In genomic region chr7:25261545-25262135, GRCh38 we compare ENCODE assay signal across 17 cellular contexts. TPM values are rescaled to one million over a fixed set of nuclear protein-coding genes. Genes with fewer than 3 reads are reported as not detected.
A peak's percentile ranks its signal among the peaks of the same experiment; 100 is the strongest.
DNase-seq lines count a peak whose midpoint lies in the region; ATAC-seq, FAIRE-seq and TF ChIP-seq lines count a peak whose summit lies in the region.
"Had no signal": no experiment of that assay in that cellular context is flagged by ENCODE, and none has a peak within 500 bp of the region (broad histone marks: within the 10 kb centered on the region; RNA-seq: fewer than 3 reads in every experiment).

No MANE protein-coding gene starts in this region.

- no peak overlapping the region for H2BK5ac ChIP-seq in H9 (ENCODE audit: insufficient read length, low read length)

- H3K23me2 ChIP-seq in H9 (ENCODE audit: insufficient read length, low read depth, low read length, poor library complexity, severe bottlenecking) = no peaks in the 10 kb centered on the region

- H3K9ac ChIP-seq in OCI-LY3 (ENCODE audit: low read length) = no peak overlapping the region
- H3K9ac ChIP-seq in H9 (ENCODE audit: extremely low read depth, insufficient read length, low read length) = no peak overlapping the region

- no peak overlapping the region for H3K14ac ChIP-seq in H9 (ENCODE audit: insufficient read depth, low read length)

- peak; percentile 84 for FAIRE-seq in endometrium (lab: Jason Lieb, UNC)

- no peak overlapping the region for H2BK20ac ChIP-seq in H9 (ENCODE audit: low read depth, low read length, poor library complexity, severe bottlenecking)

- no peak overlapping the region for H2AK5ac ChIP-seq in H9 (ENCODE audit: insufficient read length, low read length)

- H3K4me1 Mint-ChIP-seq in activated naive CD4-positive, alpha-beta T cell treated with anti-CD3 and anti-CD28 coated beads, Interleukin-2, amount 10 ng/mL, durations not matched to agents 7 days and 5 days = peaks cover 30% of the 10 kb centered on the region
- peaks cover 28% of the 10 kb centered on the region for H3K4me1 Mint-ChIP-seq in stimulated activated naive CD8-positive, alpha-beta T cell treated with anti-CD3 and anti-CD28 coated beads, Interleukin-15, amount 100 ng/mL, for 72 hours
- peaks cover 2 to 3% of the 10 kb centered on the region in 2 experiments; a peak in 2 of 4 replicates for H3K4me1 Mint-ChIP-seq in H9

- no peak overlapping the region; the same call in 1 of the 2 replicates for H3K4me3 ChIP-seq in OCI-LY3 (ENCODE audit: low read length)
- H3K4me3 ChIP-seq: ascending aorta, gastrocnemius medialis, upper lobe of right lung had no signal

- H2BK120ac ChIP-seq in H9 (ENCODE audit: low read depth, low read length, poor library complexity, severe bottlenecking) = no peak overlapping the region

- H3K4me2 ChIP-seq in OCI-LY3 (ENCODE audit: low read length) = peak overlapping the region; percentile 71
- no peak overlapping the region for H3K4me2 ChIP-seq in H9 (ENCODE audit: insufficient read depth, insufficient read length, low read length)

- no peaks in the 10 kb centered on the region for H3K79me2 ChIP-seq in OCI-LY3 (ENCODE audit: low read length)
- no peaks in the 10 kb centered on the region for H3K79me2 ChIP-seq in H9 (ENCODE audit: insufficient read depth, low read length)

- peaks cover 15% of the 10 kb centered on the region for H3K27me3 Mint-ChIP-seq in activated naive CD4-positive, alpha-beta T cell treated with anti-CD3 and anti-CD28 coated beads, Interleukin-2, amount 10 ng/mL, durations not matched to agents 7 days and 5 days
- no peaks in the 10 kb centered on the region for H3K27me3 Mint-ChIP-seq in stimulated activated naive CD8-positive, alpha-beta T cell treated with anti-CD3 and anti-CD28 coated beads, Interleukin-15, amount 100 ng/mL, for 72 hours
- peaks cover 10% of the 10 kb centered on the region for H3K27me3 Mint-ChIP-seq in H9 (ENCODE audit: low read depth)

- H3K27ac ChIP-seq in OCI-LY3 (ENCODE audit: low read length) (no peak overlapping the region), H9 (ENCODE audit: insufficient read length, low read depth, low read length) (no peak overlapping the region)
- H3K27ac ChIP-seq: ascending aorta, gastrocnemius medialis, upper lobe of right lung had no signal

- no peaks in the 10 kb centered on the region for H3K9me3 Mint-ChIP-seq in activated naive CD4-positive, alpha-beta T cell treated with anti-CD3 and anti-CD28 coated beads, Interleukin-2, amount 10 ng/mL, durations not matched to agents 7 days and 5 days
- no peaks in the 10 kb centered on the region for H3K9me3 Mint-ChIP-seq in stimulated activated naive CD8-positive, alpha-beta T cell treated with anti-CD3 and anti-CD28 coated beads, Interleukin-15, amount 100 ng/mL, for 72 hours
- H3K9me3 Mint-ChIP-seq in H9 = no peaks in the 10 kb centered on the region

- H3K56ac ChIP-seq in H9 (ENCODE audit: insufficient read length, low read depth, low read length) = no peak overlapping the region

- WGBS in H9 (ENCODE audit: extremely low coverage, insufficient read length, low lambda C conversion rate) = no CpG with 5 or more reads among the region's 4 CpGs

- no peak overlapping the region for H4K5ac ChIP-seq in H9 (ENCODE audit: insufficient read length, low read depth, low read length)

- no peak overlapping the region for H2BK15ac ChIP-seq in H9 (ENCODE audit: low read depth, low read length)

- peak overlapping the region; percentile 65 for H3K27ac Mint-ChIP-seq in activated naive CD4-positive, alpha-beta T cell treated with anti-CD3 and anti-CD28 coated beads, Interleukin-2, amount 10 ng/mL, durations not matched to agents 7 days and 5 days
- no peak overlapping the region for H3K27ac Mint-ChIP-seq in stimulated activated naive CD8-positive, alpha-beta T cell treated with anti-CD3 and anti-CD28 coated beads, Interleukin-15, amount 100 ng/mL, for 72 hours
- H3K27ac Mint-ChIP-seq in H9 = no peak overlapping the region
- H3K27ac Mint-ChIP-seq: progenitor cell of endocrine pancreas had no signal

- H3K4me1 ChIP-seq in OCI-LY3 (ENCODE audit: low read length) (peaks cover 17% of the 10 kb centered on the region), H9 (ENCODE audit: insufficient read depth, low read length) (no peaks in the 10 kb centered on the region)
- H3K4me1 ChIP-seq: upper lobe of right lung had no signal

- peak overlapping the region; percentile 16 for H3K4me3 Mint-ChIP-seq in activated naive CD4-positive, alpha-beta T cell treated with anti-CD3 and anti-CD28 coated beads, Interleukin-2, amount 10 ng/mL, durations not matched to agents 7 days and 5 days
- peak overlapping the region; percentile 13 to 64 for H3K4me3 Mint-ChIP-seq in stimulated activated naive CD8-positive, alpha-beta T cell treated with anti-CD3 and anti-CD28 coated beads, Interleukin-15, amount 100 ng/mL, for 72 hours
- no peak overlapping the region for H3K4me3 Mint-ChIP-seq in H9

- H3K9me3 ChIP-seq in OCI-LY3 (ENCODE audit: insufficient read depth, low read length) (no peaks in the 10 kb centered on the region), H9 (ENCODE audit: control insufficient read depth, low read depth, low read length) (no peaks in the 10 kb centered on the region)
- H3K9me3 ChIP-seq: ascending aorta, gastrocnemius medialis, upper lobe of right lung had no signal

- no peak overlapping the region for H3T11ph ChIP-seq in H9 (ENCODE audit: low read length)

- CTCF ChIA-PET in activated naive CD4-positive, alpha-beta T cell treated with anti-CD3 and anti-CD28 coated beads, Interleukin-2, amount 10 ng/mL, durations not matched to agents 7 days and 5 days (lab: Charles Lee) = interaction anchor here (0.7 to 8.4 kb wide), 5 partner anchors 129 to 600 kb away, joined by 3 to 130 read pairs (median 6); no protein-coding TSS in a partner anchor

- H3K36me3 Mint-ChIP-seq in activated naive CD4-positive, alpha-beta T cell treated with anti-CD3 and anti-CD28 coated beads, Interleukin-2, amount 10 ng/mL, durations not matched to agents 7 days and 5 days = no peaks in the 10 kb centered on the region
- no peaks in the 10 kb centered on the region for H3K36me3 Mint-ChIP-seq in H9 (ENCODE audit: insufficient read depth in 1 of 3, low read depth in 3 of 3)

- H2BK12ac ChIP-seq in H9 (ENCODE audit: insufficient read length, low read depth, low read length) = no peak overlapping the region

- no peak overlapping the region for H3K18ac ChIP-seq in H9 (ENCODE audit: insufficient read length, low read depth, low read length)

- DNase-seq in activated naive CD4-positive, alpha-beta T cell treated with anti-CD3 and anti-CD28 coated beads, Interleukin-2, amount 10 ng/mL, durations not matched to agents 7 days and 5 days = no peak
- no peak for DNase-seq in activated naive CD4-positive, alpha-beta T cell treated with anti-CD3 and anti-CD28 coated beads, Interleukin-2, amount 50 U/mL, for 16 hours
- no peak for DNase-seq in stimulated activated naive CD8-positive, alpha-beta T cell treated with anti-CD3 and anti-CD28 coated beads, Interleukin-15, amount 100 ng/mL, for 72 hours
- no peak for DNase-seq in H9
- DNase-seq in NCI-H2029 (lab: John Stamatoyannopoulos, UW) = no peak
- DNase-seq: activated CD8-positive, alpha-beta memory T cell treated with anti-CD3 and anti-CD28 coated beads, Interleukin-2, amount 50 U/mL, for 4 hours; effector CD8-positive, alpha-beta T cell; gastrocnemius medialis; midbrain; NCI-H774; Right ventricle myocardium superior; upper lobe of right lung had no signal

- TF ChIP-seq CTCF in OCI-LY3 (IDR thresholded peaks at IDR 0.05; ENCODE audit: low read depth, low read length) = no peak
- no peak for TF ChIP-seq CTCF in H9 (conservative IDR thresholded peaks at IDR 0.05)

- no peak overlapping the region for H3K4ac ChIP-seq in H9 (ENCODE audit: low read depth, low read length)

- no peak for ATAC-seq in stimulated activated naive CD8-positive, alpha-beta T cell treated with anti-CD3 and anti-CD28 coated beads, Interleukin-15, amount 100 ng/mL, for 72 hours
- ATAC-seq in HG03457 (IDR thresholded peaks at IDR 0.05; ENCODE audit: unreplicated experiment) = no peak
- ATAC-seq: gastrocnemius medialis had no signal

- H3K36me3 ChIP-seq in OCI-LY3 (replicated peaks; ENCODE audit: low read depth, low read length) = no peaks in the 10 kb centered on the region
- H3K36me3 ChIP-seq: ascending aorta, gastrocnemius medialis, upper lobe of right lung had no signal

- H4K20me1 ChIP-seq in OCI-LY3 (ENCODE audit: insufficient read depth, low read length) = no peaks in the 10 kb centered on the region
- H4K20me1 ChIP-seq in H9 (ENCODE audit: control insufficient read depth, insufficient read depth, insufficient read length) = no peaks in the 10 kb centered on the region

- H3K27me3 ChIP-seq in OCI-LY3 (ENCODE audit: low read depth, low read length) = peaks cover 15% of the 10 kb centered on the region; the same call in 1 of the 2 replicates
- H3K27me3 ChIP-seq in H9 (ENCODE audit: insufficient read depth, low read length) = no peaks in the 10 kb centered on the region
- H3K27me3 ChIP-seq: ascending aorta, gastrocnemius medialis had no signal

- no peak overlapping the region for H4K8ac ChIP-seq in H9 (replicated peaks; ENCODE audit: insufficient read length, low read depth, low read length)

- H3K79me1 ChIP-seq in H9 (ENCODE audit: insufficient read depth, low read depth, low read length, poor library complexity, severe bottlenecking) = no peaks in the 10 kb centered on the region

- H3K23ac ChIP-seq in H9 (ENCODE audit: insufficient read length, low read depth, low read length) = no peak overlapping the region

- H4K91ac ChIP-seq in H9 (ENCODE audit: insufficient read length, low read depth, low read length) = no peak overlapping the region

- H2AFZ ChIP-seq in OCI-LY3 (ENCODE audit: low read depth, low read length) = peak overlapping the region; percentile 63; the same call in 1 of the 2 replicates
- no peak overlapping the region for H2AFZ ChIP-seq in H9 (ENCODE audit: low read length)

RNA-seq across cellular contexts. Expression of gene NPVF, which starts 33.4 kb away (rescaled TPM):
- not detected in 2 replicates for total RNA-seq in H9 (2021)
- total RNA-seq: ascending aorta, gastrocnemius medialis, progenitor cell of endocrine pancreas, Right ventricle myocardium superior, upper lobe of right lung had no signal

Comparison
In these comparisons a context has a peak if more than half of its experiments do, and no peak if none do; other contexts are left out.
1. H3K4me3 Mint-ChIP-seq: peak in activated naive CD4-positive, alpha-beta T cell treated with anti-CD3 and anti-CD28 coated beads, Interleukin-2, amount 10 ng/mL, durations not matched to agents 7 days and 5 days (single experiment) and stimulated activated naive CD8-positive, alpha-beta T cell treated with anti-CD3 and anti-CD28 coated beads, Interleukin-15, amount 100 ng/mL, for 72 hours (2 of 2); none in H9 (0 of 2).